ENCODE assay signal across 17 cellular contexts in the genomic region with DNA sequence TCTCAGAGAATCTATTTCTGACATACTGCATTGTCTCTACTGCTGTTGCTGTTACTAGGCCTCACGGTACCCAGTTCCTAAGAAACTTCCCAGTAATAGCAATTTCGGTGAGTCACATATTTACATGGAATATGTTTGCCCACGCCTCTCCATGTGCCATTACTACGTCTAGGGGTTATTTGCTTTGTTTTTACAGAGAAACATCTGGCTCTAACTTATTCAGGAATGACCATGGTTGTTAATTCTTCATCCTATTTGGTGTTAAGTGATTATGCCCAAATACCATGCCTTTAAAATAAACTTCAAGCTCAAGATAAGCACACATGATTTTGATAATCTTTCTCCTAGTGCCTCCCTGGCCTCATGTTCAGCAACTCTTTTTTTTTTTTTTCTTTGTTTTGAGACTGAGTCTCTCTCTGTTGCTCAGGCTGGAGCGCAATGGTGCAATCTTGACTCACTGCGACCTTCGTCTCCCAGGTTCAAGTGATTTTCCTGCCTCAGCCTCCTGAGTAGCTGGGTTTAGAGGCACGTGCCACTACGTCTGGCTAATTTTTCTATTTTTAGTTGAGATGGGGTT.
DNase-seq lines count a peak whose midpoint lies in the region; ATAC-seq and TF ChIP-seq lines count a peak whose summit lies in the region.
"Had no signal": no experiment of that assay in that cellular context is flagged by ENCODE, and none has a peak within 500 bp of the region (broad histone marks: within the 10 kb centered on the region; RNA-seq: fewer than 3 reads in every experiment).

No MANE protein-coding gene starts in this region.

- no peak for TF ChIP-seq CTCF in choroid plexus epithelial cell (conservative IDR thresholded peaks at IDR 0.05; ENCODE audit: low read depth, low read length)

- no peak overlapping the region for H3K4me3 ChIP-seq in choroid plexus epithelial cell (ENCODE audit: low read depth, low read length)
- H3K4me3 ChIP-seq: K562, lung had no signal

- peak; percentile 13 for DNase-seq in Ammon's horn (ENCODE audit: low spot score)
- DNase-seq in LoVo (ENCODE audit: low spot score), result peak; percentile 45
- DNase-seq in choroid plexus epithelial cell (ENCODE audit: low read depth), result peak; percentile 77
- DNase-seq in kidney tubule cell (ENCODE audit: low spot score), result peak; percentile 58
- DNase-seq in GOT3 (lab: John Stamatoyannopoulos, UW), result no peak
- no peak for DNase-seq in effector CD8-positive, alpha-beta T cell (lab: John Stamatoyannopoulos, UW)
- DNase-seq: activated CD4-positive, alpha-beta T cell treated with anti-CD3 and anti-CD28 coated beads for 48 hours; cerebellar nuclear complex; DND-41; erythroblast; H9; NCI-H524 treated with DMSO at 0.1 percent for 48 hours; stimulated activated naive CD4-positive, alpha-beta T cell had no signal

- no peak for ATAC-seq in GM18867 (IDR thresholded peaks at IDR 0.05; ENCODE audit: unreplicated experiment)
- no peak for ATAC-seq in GM21360 (IDR thresholded peaks at IDR 0.05; ENCODE audit: unreplicated experiment)
- ATAC-seq: K562 had no signal

Comparison
In these comparisons a context has a peak if more than half of its experiments do, and no peak if none do; other contexts are left out.
1. DNase-seq: peak in Ammon's horn (single experiment), LoVo (single experiment), choroid plexus epithelial cell (single experiment) and kidney tubule cell (single experiment); none in GOT3 (single experiment) and effector CD8-positive, alpha-beta T cell (single experiment).